In the genomic region with DNA sequence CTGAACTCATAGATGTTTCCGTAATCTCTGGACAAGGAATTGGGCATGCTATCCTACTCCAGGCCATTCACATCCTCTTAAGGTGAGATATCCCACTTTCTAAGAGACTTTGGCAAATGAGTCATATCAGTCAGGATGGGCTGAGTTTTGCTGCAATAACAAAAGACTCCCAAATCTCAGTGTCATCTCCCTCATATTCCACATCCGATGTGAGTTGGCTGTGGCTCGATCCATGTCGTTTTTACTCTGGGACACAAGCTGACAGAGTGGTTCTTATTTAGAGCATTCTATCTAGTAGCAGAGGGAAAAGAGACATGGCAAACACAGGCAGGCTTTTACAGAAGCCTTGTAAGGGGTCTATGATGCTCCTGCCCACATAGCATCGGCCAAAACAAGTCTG, we compare ENCODE assay signal across 4 cellular contexts. TPM values are rescaled to one million over a fixed set of nuclear protein-coding genes. Genes with fewer than 3 reads are reported as not detected.
"Had no signal": no experiment of that assay in that cellular context is flagged by ENCODE, and none has a peak within 500 bp of the region (broad histone marks: within the 10 kb centered on the region; RNA-seq: fewer than 3 reads in every experiment).

No MANE protein-coding gene starts in this region.

RNA-seq across cellular contexts. Expression of gene GPAT2, which starts 28.5 kb away (rescaled TPM):
- total RNA-seq: LHCN-M2, M059J, MCF 10A, NCI-H460 had no signal
